In the genomic region with DNA sequence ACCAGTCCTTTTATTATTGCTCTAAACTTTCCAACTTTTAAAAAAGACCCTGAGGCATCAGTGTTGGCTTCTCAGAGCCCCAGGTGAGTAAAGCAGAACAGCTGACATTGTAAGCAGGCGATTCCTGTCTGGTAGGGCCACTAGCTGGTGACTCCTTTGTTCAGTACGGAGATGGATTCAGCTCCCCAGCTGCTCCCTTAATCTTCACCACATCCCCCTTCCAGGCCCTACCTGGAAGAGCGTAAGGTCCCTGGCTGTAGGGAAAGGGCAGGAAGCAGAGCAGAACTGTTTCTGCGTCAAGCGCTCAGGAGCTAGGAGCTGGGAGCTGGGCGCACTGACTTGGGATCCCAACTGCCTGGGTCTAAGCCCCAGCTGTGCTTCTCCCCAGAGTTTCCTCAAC, we compare ENCODE assay signal across 18 cellular contexts.
"Had no signal": no experiment of that assay in that cellular context is flagged by ENCODE, and none has a peak within 500 bp of the region (broad histone marks: within the 10 kb centered on the region; RNA-seq: fewer than 3 reads in every experiment).

No MANE protein-coding gene starts in this region.

- H3K4me1 ChIP-seq: body of pancreas, lower lobe of right lung, prostate gland, right atrium auricular region, thyroid gland had no signal

- FAIRE-seq: keratinocyte had no signal

- ATAC-seq: activated CD4-positive, alpha-beta T cell treated with anti-CD3 and anti-CD28 coated beads for 36 hours; body of pancreas; effector memory CD8-positive, alpha-beta T cell; lower lobe of right lung had no signal

- H3K4me3 ChIP-seq: body of pancreas, lower lobe of right lung, prostate gland, right atrium auricular region, thyroid gland had no signal

- H3K27ac ChIP-seq: body of pancreas, lower lobe of right lung, prostate gland, right atrium auricular region, thyroid gland had no signal

- DNase-seq: activated CD4-positive, alpha-beta T cell treated with anti-CD3 and anti-CD28 coated beads for 36 hours; activated CD4-positive, alpha-beta T cell treated with anti-CD3 and anti-CD28 coated beads, Interleukin-2, amount 50 U/mL, for 48 hours; activated naive CD4-positive, alpha-beta T cell; activated naive CD8-positive, alpha-beta T cell treated with anti-CD3 and anti-CD28 coated beads, Interleukin-2, amount 10 ng/mL, durations not matched to agents 7 days and 5 days; activated T-cell treated with anti-CD3 and anti-CD28 coated beads for 4 hours; body of pancreas; caudate nucleus; effector memory CD8-positive, alpha-beta T cell; lower lobe of right lung; nephron progenitor cell; stimulated activated CD4-positive, alpha-beta T cell treated with anti-CD3 and anti-CD28 coated beads, Interleukin-12 subunit alpha, Interleukin-12 subunit beta, amount 100 ng/mL, for 4 hours; stimulated activated CD4-positive, alpha-beta T cell treated with anti-CD3 and anti-CD28 coated beads, Interleukin-1b, Interleukin-23, amount 100 ng/mL, for 48 hours; stimulated activated naive CD4-positive, alpha-beta T cell treated with Interleukin-2 at 50 U/mL for 16 hours; T-helper 2 cell; thyroid gland had no signal

- H3K36me3 ChIP-seq: lower lobe of right lung, prostate gland, right atrium auricular region, thyroid gland had no signal

- H3K9me3 ChIP-seq: body of pancreas, lower lobe of right lung, prostate gland, right atrium auricular region, thyroid gland had no signal

- H3K27me3 ChIP-seq: body of pancreas, right atrium auricular region, thyroid gland had no signal
